8 cellular contexts compared by ENCODE assay signal in genomic region chr2:241315183-241315878, GRCh38. TPM values are rescaled to one million over a fixed set of nuclear protein-coding genes. Genes with fewer than 3 reads are reported as not detected.
DNase-seq lines count a peak whose midpoint lies in the region; ATAC-seq and TF ChIP-seq lines count a peak whose summit lies in the region.

Gene HDLBP, minus strand, starts transcription at chr2:241315672. Its CDS starts 48,803 bp downstream, at chr2:241266869.

- no peaks in the 10 kb centered on the region for H3K27me3 ChIP-seq in adipocyte (replicated peaks; ENCODE audit: control insufficient read depth, insufficient read depth, low read length)

- intact Hi-C loops in cardiac septum (cut with DNase I) = loop anchor here (2.0 kb wide), 1 partner anchor 43 kb away; no protein-coding TSS in a partner anchor

- H3K4me1 Mint-ChIP-seq in type B pancreatic cell (ENCODE audit: unreplicated experiment) = peaks cover 47% of the 10 kb centered on the region

- peak; percentile 81 for ATAC-seq in HG02798 (IDR thresholded peaks at IDR 0.05; ENCODE audit: poor library complexity, unreplicated experiment)

- peak within 1 kb of the TSS; percentile 100 for H3K27ac Mint-ChIP-seq in type B pancreatic cell

- H3K9ac ChIP-seq in adipocyte (ENCODE audit: low read length) = peak within 1 kb of the TSS; percentile 100

- peaks cover 20% of the 10 kb centered on the region for H3K36me3 Mint-ChIP-seq in type B pancreatic cell

- peaks cover 59% of the 10 kb centered on the region for H3K4me1 ChIP-seq in adipocyte (ENCODE audit: control insufficient read depth, insufficient read depth, low read length)

- H3K27me3 Mint-ChIP-seq in type B pancreatic cell = peaks cover 4% of the 10 kb centered on the region

- peaks cover 6% of the 10 kb centered on the region for H3K36me3 ChIP-seq in adipocyte (ENCODE audit: control insufficient read depth, insufficient read depth, low read length, severe bottlenecking)

- H3K4me3 Mint-ChIP-seq in type B pancreatic cell = peak within 1 kb of the TSS; percentile 100

- H3K9me3 ChIP-seq in adipocyte (ENCODE audit: control insufficient read depth, low read length) = no peaks in the 10 kb centered on the region

- DNase-seq in NCI-H1417 treated with DMSO at 0.1 percent for 48 hours (lab: John Stamatoyannopoulos, UW) = peak; percentile 87
- DNase-seq in SW480 (ENCODE audit: low spot score) = peak; percentile 95
- peak; percentile 100 for DNase-seq in adipocyte (ENCODE audit: low read depth)
- peak; percentile 100 for DNase-seq in cardiac septum (ENCODE audit: low spot score)
- DNase-seq in pons (ENCODE audit: low spot score) = peak; percentile 97
- peak; percentile 100 for DNase-seq in type B pancreatic cell (ENCODE audit: extremely low spot score, unreplicated experiment)

- peak within 1 kb of the TSS; percentile 98 for H3K4me3 ChIP-seq in adipocyte (ENCODE audit: low read length)

- TF ChIP-seq CTCF in GM12874 (IDR thresholded peaks at IDR 0.05; ENCODE audit: insufficient read depth, low read depth, low read length) = peak; percentile 36; the same call in 1 of the 2 replicates
- TF ChIP-seq CTCF in type B pancreatic cell (conservative IDR thresholded peaks at IDR 0.05) = peak; percentile 63

- no peaks in the 10 kb centered on the region for H3K9me3 Mint-ChIP-seq in type B pancreatic cell

RNA-seq across cellular contexts. Expression of gene HDLBP, which starts in this region (rescaled TPM):
- total RNA-seq in cardiac septum (356 TPM), type B pancreatic cell (ENCODE audit: low replicate concordance) (466 and 659 TPM in 2 replicates)

Comparison
In these comparisons a context has a peak if more than half of its experiments do, and no peak if none do; other contexts are left out.
1. Peak in every context shown above with its lines: DNase-seq, ATAC-seq and H3K4me3 ChIP-seq.